ENCODE assay signal across 1 cellular context in the genomic region with DNA sequence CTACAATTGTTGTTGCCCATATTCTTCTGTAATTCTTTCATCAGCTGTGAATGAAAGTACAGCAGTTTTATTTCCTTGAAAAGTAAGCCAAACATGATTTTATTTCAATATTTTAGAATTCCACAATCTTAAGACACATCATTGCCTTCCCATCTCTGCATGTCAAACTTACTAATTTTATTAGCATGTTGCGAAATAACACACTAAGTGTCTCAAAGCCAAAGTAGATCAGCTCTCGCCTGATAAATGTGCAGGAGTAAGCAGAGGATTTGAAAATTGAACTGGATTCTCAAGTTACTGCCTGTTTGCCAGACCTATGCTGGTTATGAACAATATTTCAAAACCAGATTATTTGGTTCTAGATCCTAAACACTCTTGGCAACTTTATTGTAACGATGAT.
A peak's percentile ranks its signal among the peaks of the same experiment; 100 is the strongest.
TF ChIP-seq lines count a peak whose summit lies in the region.

No MANE protein-coding gene starts in this region.

TF ChIP-seq in H1, 55 proteins besides CTCF, POLR2A, EP300 and RAD21:
- TF ChIP-seq TCF12 (IDR thresholded peaks at IDR 0.05; ENCODE audit: low read depth, low read length) (no peak), CEBPB (IDR thresholded peaks at IDR 0.05; ENCODE audit: low read depth, low read length) (peak; percentile 67; the same call in 1 of the 2 replicates), YY1 (IDR thresholded peaks at IDR 0.05; ENCODE audit: low read depth, low read length) (no peak), CREB1 (IDR thresholded peaks at IDR 0.05) (no peak)
